In genomic region chr9:109269839-109270238, GRCh38 we compare ENCODE assay signal across 14 cellular contexts. TPM values are rescaled to one million over a fixed set of nuclear protein-coding genes. Genes with fewer than 3 reads are reported as not detected.
DNase-seq lines count a peak whose midpoint lies in the region; ATAC-seq and TF ChIP-seq lines count a peak whose summit lies in the region.
"Had no signal": no experiment of that assay in that cellular context is flagged by ENCODE, and none has a peak within 500 bp of the region (broad histone marks: within the 10 kb centered on the region; RNA-seq: fewer than 3 reads in every experiment).

No MANE protein-coding gene starts in this region.

- peaks cover 32% of the 10 kb centered on the region for H3K4me1 Mint-ChIP-seq in WTC11
- peaks cover 16% of the 10 kb centered on the region for H3K4me1 Mint-ChIP-seq in neural crest cell
- H3K4me1 Mint-ChIP-seq: IgD-negative memory B cell had no signal

- DNase-seq in SK-N-DZ (ENCODE audit: low spot score), result peak; percentile 25
- DNase-seq in WTC11 (ENCODE audit: low spot score), result no peak
- DNase-seq in neural crest cell (ENCODE audit: low read depth, low spot score), result no peak
- no peak for DNase-seq in hippocampal formation (lab: John Stamatoyannopoulos, UW)
- DNase-seq in anterior cingulate cortex (lab: John Stamatoyannopoulos, UW), result no peak
- DNase-seq: ACHN; Caco-2; CD4-positive, alpha-beta T cell; HFFc6 had no signal

- CTCF ChIA-PET in WTC11 (lab: Charles Lee), result interaction anchor here (1.0 kb wide), 1 partner anchor 87 kb away, joined by 3 read pairs; no protein-coding TSS in a partner anchor

- ATAC-seq in WTC11 (no peak), GM21515 (IDR thresholded peaks at IDR 0.05; ENCODE audit: unreplicated experiment) (no peak)
- ATAC-seq: HCT116, HepG2 had no signal

- POLR2A ChIA-PET in WTC11 (lab: Charles Lee), result interaction anchor here (1.1 kb wide), 1 partner anchor 9 kb away, joined by 3 read pairs; no protein-coding TSS in a partner anchor

- H3K9me3 Mint-ChIP-seq in WTC11 (peaks cover 3% of the 10 kb centered on the region), neural crest cell (peaks cover 8% of the 10 kb centered on the region)
- H3K9me3 Mint-ChIP-seq: CD4-positive, alpha-beta T cell; GM23338 had no signal

- peaks cover 14% of the 10 kb centered on the region for H3K36me3 Mint-ChIP-seq in WTC11
- peaks cover 8% of the 10 kb centered on the region for H3K36me3 Mint-ChIP-seq in neural crest cell (ENCODE audit: low read depth)
- H3K36me3 Mint-ChIP-seq: IgD-negative memory B cell had no signal

- TF ChIP-seq CTCF in WTC11 (IDR thresholded peaks at IDR 0.05) (no peak), neural crest cell (conservative IDR thresholded peaks at IDR 0.05) (no peak)

- H3K4me3 Mint-ChIP-seq in WTC11 (no peak overlapping the region), neural crest cell (peak overlapping the region; percentile 28)
- H3K4me3 Mint-ChIP-seq: CD4-positive, alpha-beta T cell; GM23338; HFFc6; IgD-negative memory B cell had no signal

- H3K27me3 Mint-ChIP-seq in WTC11 (ENCODE audit: low read depth) (no peaks in the 10 kb centered on the region), neural crest cell (ENCODE audit: low read depth) (peaks cover 2% of the 10 kb centered on the region)
- H3K27me3 Mint-ChIP-seq: IgD-negative memory B cell had no signal

- H3K27ac Mint-ChIP-seq in WTC11 (peak overlapping the region; percentile 9; the same call in 1 of the 2 replicates), neural crest cell (ENCODE audit: unreplicated experiment) (peak overlapping the region; percentile 64)
- H3K27ac Mint-ChIP-seq: CD4-positive, alpha-beta T cell; HFFc6; IgD-negative memory B cell had no signal

TF ChIP-seq in WTC11, 78 proteins besides CTCF, POLR2A, EP300 and RAD21:
- TF ChIP-seq TCF7 (CRISPR knock-in tag; IDR thresholded peaks at IDR 0.05; ENCODE audit: low read depth) (no peak), NFE2L1 (CRISPR knock-in tag; IDR thresholded peaks at IDR 0.05) (no peak), ZNF138 (CRISPR knock-in tag; conservative IDR thresholded peaks at IDR 0.05) (no peak), NFATC4 (CRISPR knock-in tag; IDR thresholded peaks at IDR 0.05) (no peak), MXD4 (CRISPR knock-in tag; IDR thresholded peaks at IDR 0.05; ENCODE audit: borderline replicate concordance) (no peak), ATF2 (CRISPR knock-in tag; IDR thresholded peaks at IDR 0.05; ENCODE audit: borderline replicate concordance, low read depth) (no peak)

RNA-seq across cellular contexts. Expression of gene EPB41L4B, which starts 51.0 kb away (rescaled TPM):
- 2.9 and 3.1 TPM in 2 replicates for polyA plus RNA-seq in SK-N-DZ (2014; cell fraction: cytosol; rRNA removed)
- polyA plus RNA-seq in SK-N-DZ (2014; cell fraction: nucleus; rRNA removed), result 6.7 and 7.1 TPM in 2 replicates
- 20.0 to 21.8 TPM (median 21.7 TPM) in 3 replicates for total RNA-seq in WTC11 (2021)
- total RNA-seq in neural crest cell, result 1.2 and 1.4 TPM in 2 replicates
- total RNA-seq: CD4-positive, alpha-beta T cell had no signal
- polyA plus RNA-seq: IgD-negative memory B cell had no signal
